In genomic region chr12:55830601-55831406, GRCh38 we compare ENCODE assay signal across 7 cellular contexts.
DNase-seq lines count a peak whose midpoint lies in the region; ATAC-seq lines count a peak whose summit lies in the region.

No MANE protein-coding gene starts in this region.

- H3K27ac ChIP-seq in muscle layer of duodenum (ENCODE audit: low read length): peak overlapping the region; percentile 97
- peak overlapping the region; percentile 80 for H3K27ac ChIP-seq in stomach smooth muscle (ENCODE audit: low read length)

- H3K9me3 ChIP-seq in muscle layer of duodenum (ENCODE audit: control insufficient read depth in 1 of 2, low read length in 2 of 2) (no peaks in the 10 kb centered on the region), stomach smooth muscle (ENCODE audit: control insufficient read depth in 2 of 2, low read length in 2 of 2) (no peaks in the 10 kb centered on the region)

- H3K36me3 ChIP-seq in muscle layer of duodenum (ENCODE audit: control insufficient read depth in 1 of 2, insufficient read depth in 2 of 2, low read length in 2 of 2): peaks cover 0 to 22% of the 10 kb centered on the region in 2 donors
- no peaks in the 10 kb centered on the region for H3K36me3 ChIP-seq in stomach smooth muscle (ENCODE audit: control insufficient read depth in 2 of 2, insufficient read depth in 2 of 2, low read length in 2 of 2)

- no peaks in the 10 kb centered on the region for H3K27me3 ChIP-seq in muscle layer of duodenum (ENCODE audit: low read depth, low read length)
- H3K27me3 ChIP-seq in stomach smooth muscle (ENCODE audit: control insufficient read depth in 1 of 2, insufficient read depth in 2 of 2, low read length in 2 of 2): peaks cover 0 to 5% of the 10 kb centered on the region in 2 donors

- H3K9ac ChIP-seq in stomach smooth muscle (ENCODE audit: low read length in 2 of 2): peak overlapping the region; percentile 81 to 92

- peaks cover 15 to 30% of the 10 kb centered on the region in 2 donors for H3K4me1 ChIP-seq in muscle layer of duodenum (ENCODE audit: control insufficient read depth in 1 of 2, insufficient read depth in 2 of 2, low read length in 2 of 2)
- peaks cover 38% of the 10 kb centered on the region for H3K4me1 ChIP-seq in stomach smooth muscle (ENCODE audit: control insufficient read depth, insufficient read depth, low read length)

- H3K4me3 ChIP-seq in muscle layer of duodenum (ENCODE audit: low read depth in 1 of 2, low read length in 2 of 2): peak overlapping the region; percentile 93 to 98
- peak overlapping the region; percentile 79 to 94 for H3K4me3 ChIP-seq in stomach smooth muscle (ENCODE audit: low read length in 2 of 2)

- no peak for ATAC-seq in GM21619 (IDR thresholded peaks at IDR 0.05; ENCODE audit: unreplicated experiment)

- DNase-seq in GM19240 (ENCODE audit: insufficient read length, low spot score): peak; percentile 38
- DNase-seq in NCI-H748 treated with DMSO at 0.1 percent for 48 hours (lab: John Stamatoyannopoulos, UW): peak; percentile 74
- DNase-seq in activated T-helper 1 cell treated with Interleukin-2 at 50 U/mL for 16 hours (ENCODE audit: low read depth): peak; percentile 27
- peak; percentile 76 for DNase-seq in fibroblast of gingiva (ENCODE audit: low read depth)
